In genomic region chr1:59986736-59987310, GRCh38 we compare ENCODE assay signal across 1 cellular context.
TF ChIP-seq lines count a peak whose summit lies in the region.

No MANE protein-coding gene starts in this region.

TF ChIP-seq in WTC11, 78 proteins besides CTCF, POLR2A, EP300 and RAD21 (continued from another document):
- TF ChIP-seq PREB (CRISPR knock-in tag; IDR thresholded peaks at IDR 0.05; ENCODE audit: borderline replicate concordance) (no peak), ZNF671 (CRISPR knock-in tag; IDR thresholded peaks at IDR 0.05) (no peak), NR1H2 (CRISPR knock-in tag; IDR thresholded peaks at IDR 0.05) (no peak), OVOL2 (CRISPR knock-in tag; IDR thresholded peaks at IDR 0.05; ENCODE audit: borderline replicate concordance) (no peak), ZNF425 (CRISPR knock-in tag; conservative IDR thresholded peaks at IDR 0.05) (no peak), ELF4 (CRISPR knock-in tag; IDR thresholded peaks at IDR 0.05; ENCODE audit: low read depth) (no peak), KAT7 (CRISPR knock-in tag; IDR thresholded peaks at IDR 0.05; ENCODE audit: borderline replicate concordance) (no peak), ETV6 (CRISPR knock-in tag; IDR thresholded peaks at IDR 0.05) (no peak)
